In genomic region chr15:31080618-31081017, GRCh38 we compare ENCODE assay signal across 8 cellular contexts. TPM values are rescaled to one million over a fixed set of nuclear protein-coding genes. Genes with fewer than 3 reads are reported as not detected.
DNase-seq lines count a peak whose midpoint lies in the region; ATAC-seq, FAIRE-seq and TF ChIP-seq lines count a peak whose summit lies in the region.

No MANE protein-coding gene starts in this region.

- H4K8ac ChIP-seq in mesenchymal stem cell (ENCODE audit: low read length) = no peak overlapping the region

- H3K36me3 ChIP-seq in GM06990 (ENCODE audit: control insufficient read depth, insufficient read depth, low read length) (no peaks in the 10 kb centered on the region), mesenchymal stem cell (ENCODE audit: control insufficient read depth in 1 of 2, insufficient read depth in 2 of 2, low read depth in 1 of 2, low read length in 2 of 2) (no peaks in the 10 kb centered on the region), subcutaneous abdominal adipose tissue (ENCODE audit: control insufficient read depth in 5 of 5, insufficient read depth in 5 of 5, low read length in 5 of 5) (no peaks in the 10 kb centered on the region)

- no peak overlapping the region for H2BK12ac ChIP-seq in mesenchymal stem cell (ENCODE audit: low read length in 2 of 2)

- no peak overlapping the region for H3K23ac ChIP-seq in mesenchymal stem cell (ENCODE audit: low read length in 2 of 2)

- no peaks in the 10 kb centered on the region for H3K79me1 ChIP-seq in mesenchymal stem cell (replicated peaks; ENCODE audit: low read length, poor library complexity, severe bottlenecking)

- peaks cover 21% of the 10 kb centered on the region for H3K4me1 ChIP-seq in mesenchymal stem cell (ENCODE audit: control insufficient read depth, insufficient read depth, low read depth, low read length)
- peaks cover 0 to 37% (median 26%) of the 10 kb centered on the region in 5 donors for H3K4me1 ChIP-seq in subcutaneous abdominal adipose tissue (ENCODE audit: control insufficient read depth in 5 of 5, insufficient read depth in 5 of 5, low read length in 5 of 5)

- no peak overlapping the region for H3K4ac ChIP-seq in mesenchymal stem cell (ENCODE audit: low read depth in 1 of 2, low read length in 2 of 2)

- H3K9me3 ChIP-seq in mesenchymal stem cell (ENCODE audit: control insufficient read depth, low read length) (no peaks in the 10 kb centered on the region), subcutaneous abdominal adipose tissue (ENCODE audit: control insufficient read depth in 5 of 5, low read length in 5 of 5) (no peaks in the 10 kb centered on the region)

- TF ChIP-seq POLR2A in GM12891 (IDR thresholded peaks at IDR 0.05; ENCODE audit: low read depth, low read length) = no peak

- H4K91ac ChIP-seq in mesenchymal stem cell (ENCODE audit: low read length) = no peak overlapping the region

- H3K18ac ChIP-seq in mesenchymal stem cell (ENCODE audit: low read depth in 1 of 2, low read length in 2 of 2) = no peak overlapping the region

- H3K27ac ChIP-seq in mesenchymal stem cell (ENCODE audit: low read length, poor library complexity, severe bottlenecking) (no peak overlapping the region), subcutaneous abdominal adipose tissue (ENCODE audit: low read depth, low read length) (no peak overlapping the region)

- H3K9ac ChIP-seq in mesenchymal stem cell (ENCODE audit: low read length) (no peak overlapping the region), subcutaneous abdominal adipose tissue (ENCODE audit: low read length in 5 of 5) (peak overlapping the region in 3 of 5 donors; percentile 12 to 62 (median 14))

- H3K27me3 ChIP-seq in GM06990 (replicated peaks; ENCODE audit: control insufficient read depth, insufficient read depth, low read length) = no peaks in the 10 kb centered on the region
- peaks cover 0 to 42% of the 10 kb centered on the region in 2 experiments for H3K27me3 ChIP-seq in mesenchymal stem cell (ENCODE audit: control insufficient read depth in 1 of 2, insufficient read depth in 1 of 2, low read length in 2 of 2)
- H3K27me3 ChIP-seq in subcutaneous abdominal adipose tissue (ENCODE audit: control insufficient read depth in 5 of 5, insufficient read depth in 4 of 5, low read length in 5 of 5) = no peaks in the 10 kb centered on the region

- no peak for TF ChIP-seq CTCF in GM06990 (IDR thresholded peaks at IDR 0.05; ENCODE audit: insufficient read depth, low read length, poor library complexity, severe bottlenecking)

- no peak for FAIRE-seq in GM12891 (lab: Jason Lieb, UNC)

- H3K4me3 ChIP-seq in GM06990 (replicated peaks; ENCODE audit: low read depth, low read length) (peak overlapping the region; percentile 30), mesenchymal stem cell (ENCODE audit: insufficient read depth in 1 of 2, low read depth in 1 of 2, low read length in 2 of 2) (peak overlapping the region in 1 of 2 experiments; percentile 33), subcutaneous abdominal adipose tissue (ENCODE audit: low read depth in 1 of 5, low read length in 5 of 5) (peak overlapping the region; percentile 33 to 74 (median 57))

- H2AFZ ChIP-seq in mesenchymal stem cell (ENCODE audit: low read depth, low read length) = no peak overlapping the region

- no peak overlapping the region for H2BK120ac ChIP-seq in mesenchymal stem cell (ENCODE audit: low read depth, low read length)

- no peak overlapping the region for H3K4me2 ChIP-seq in mesenchymal stem cell (ENCODE audit: low read length, poor library complexity, severe bottlenecking)

- no peak overlapping the region for H2BK15ac ChIP-seq in mesenchymal stem cell (ENCODE audit: low read depth, poor library complexity, severe bottlenecking)

- no peak overlapping the region for H2BK5ac ChIP-seq in mesenchymal stem cell (ENCODE audit: low read depth, low read length, poor library complexity, severe bottlenecking)

- in situ Hi-C loops in SK-MEL-5 (cut with HindIII; ENCODE audit: low pct_unique_long_range_greater_than_20kb, low sequenced_read_pairs) = no loop called here

- WGBS in mesenchymal stem cell = 11% methylated on average over 24 of the region's 26 CpGs

- no peak overlapping the region for H3K14ac ChIP-seq in mesenchymal stem cell (ENCODE audit: low read length in 2 of 2)

- no peak for ATAC-seq in GM21526 (IDR thresholded peaks at IDR 0.05; ENCODE audit: low FRiP score, unreplicated experiment)

- H2AK5ac ChIP-seq in mesenchymal stem cell (ENCODE audit: low read length, severe bottlenecking) = no peak overlapping the region

- DNase-seq in GM06990 (ENCODE audit: extremely low read depth, insufficient read length) (peak; percentile 34), SK-MEL-5 (ENCODE audit: low read depth, low spot score) (peak; percentile 83), dermis microvascular lymphatic vessel endothelial cell (ENCODE audit: low read depth in 2 of 2) (peak; percentile 43 to 72), mesenchymal stem cell (peak; percentile 51), GM12891 (ENCODE audit: insufficient read length, low spot score) (no peak), activated gamma-delta T cell (lab: John Stamatoyannopoulos, UW) (no peak)

TF ChIP-seq in GM12891, 5 proteins besides CTCF, POLR2A, EP300 and RAD21:
- no peak for TF ChIP-seq TAF1 (IDR thresholded peaks at IDR 0.05; ENCODE audit: low read depth, low read length)
- no peak for TF ChIP-seq PAX5 (IDR thresholded peaks at IDR 0.05; ENCODE audit: insufficient read depth, low read length, severe bottlenecking)
- no peak for TF ChIP-seq POU2F2 (IDR thresholded peaks at IDR 0.05; ENCODE audit: low read depth, low read length)
- TF ChIP-seq SPI1 (IDR thresholded peaks at IDR 0.05; ENCODE audit: low read depth, low read length) = no peak
- no peak for TF ChIP-seq POLR2AphosphoS5 (IDR thresholded peaks at IDR 0.05; ENCODE audit: low read depth, low read length)

RNA-seq across cellular contexts. Expression of gene TRPM1, which starts 20.9 kb away (rescaled TPM):
- 105 and 109 TPM in 2 replicates for total RNA-seq in SK-MEL-5 (2014; rRNA removed; shearing (Covaris generic))
- 39.4 and 50.7 TPM in 2 replicates for polyA plus RNA-seq in SK-MEL-5 (2015; cell fraction: cytosol; rRNA removed)
- polyA plus RNA-seq in SK-MEL-5 (2015; cell fraction: nucleus; rRNA removed) = 171 and 236 TPM in 2 replicates
- total RNA-seq in dermis microvascular lymphatic vessel endothelial cell = under 0.01 and 0.25 TPM in 2 replicates
- not detected for polyA plus RNA-seq in mesenchymal stem cell (2013, experiment 1 of 2)
- not detected for polyA plus RNA-seq in mesenchymal stem cell (2013, experiment 2 of 2)
- polyA plus RNA-seq in GM12891 (2012; ENCODE audit: low read depth, missing spikeins) = 0.04 TPM

Comparison
In these comparisons a context has a peak if more than half of its experiments do, and no peak if none do; other contexts are left out.
1. DNase-seq: peak in GM06990 (single experiment), SK-MEL-5 (single experiment), dermis microvascular lymphatic vessel endothelial cell (2 of 2) and mesenchymal stem cell (single experiment); none in GM12891 (single experiment) and activated gamma-delta T cell (single experiment).
2. RNA of gene TRPM1, which starts 20.9 kb away (total RNA-seq): 105 to 109 TPM in SK-MEL-5; under 0.01 to 0.25 TPM in dermis microvascular lymphatic vessel endothelial cell; every median in the first group is over 10 times any median in the second.